In the genomic region with DNA sequence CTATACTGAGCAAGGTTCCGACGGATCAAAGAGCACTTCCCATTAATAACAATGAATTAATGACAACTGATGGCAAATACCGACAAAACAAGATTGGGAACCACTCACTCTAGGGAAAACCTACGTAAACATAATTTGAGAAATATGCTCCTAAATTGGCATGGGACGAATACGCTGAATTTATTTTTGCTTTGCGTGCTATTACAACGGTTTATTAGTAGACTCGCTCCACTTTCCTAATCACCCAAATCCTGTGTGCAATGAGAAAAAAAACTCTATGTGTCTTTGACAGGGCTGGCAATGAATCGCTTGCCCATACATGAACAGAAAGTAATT, we compare ENCODE assay signal across 8 cellular contexts. TPM values are rescaled to one million over a fixed set of nuclear protein-coding genes. Genes with fewer than 3 reads are reported as not detected.
DNase-seq lines count a peak whose midpoint lies in the region; ATAC-seq and FAIRE-seq lines count a peak whose summit lies in the region.

No MANE protein-coding gene starts in this region.

- no peak for FAIRE-seq in RCC 7860 (lab: Jason Lieb, UNC)

- peak overlapping the region; percentile 99 to 100 (median 99) for H3K4me3 Mint-ChIP-seq in CD4-positive, CD25-positive, alpha-beta regulatory T cell

- H3K9me3 Mint-ChIP-seq in CD4-positive, CD25-positive, alpha-beta regulatory T cell: peaks cover 0 to 3% (median 0%) of the 10 kb centered on the region in 7 donors

- H3K9me3 ChIP-seq in CD4-positive, CD25-positive, alpha-beta regulatory T cell (ENCODE audit: control insufficient read depth in 2 of 2, low read length in 2 of 2): peaks cover 0 to 2% of the 10 kb centered on the region in 2 experiments
- peaks cover 10% of the 10 kb centered on the region for H3K9me3 ChIP-seq in NT2/D1 (ENCODE audit: insufficient read depth, low read length)
- no peaks in the 10 kb centered on the region for H3K9me3 ChIP-seq in endocrine pancreas (ENCODE audit: control insufficient read depth, low read length)
- H3K9me3 ChIP-seq in neuron (ENCODE audit: low read length): no peaks in the 10 kb centered on the region

- peaks cover 20 to 52% (median 32%) of the 10 kb centered on the region in 4 donors for H3K4me1 Mint-ChIP-seq in CD4-positive, CD25-positive, alpha-beta regulatory T cell

- H3K27me3 Mint-ChIP-seq in CD4-positive, CD25-positive, alpha-beta regulatory T cell: peaks cover 8% of the 10 kb centered on the region

- H3K36me3 Mint-ChIP-seq in CD4-positive, CD25-positive, alpha-beta regulatory T cell: peaks cover 17% of the 10 kb centered on the region

- peak overlapping the region; percentile 68 for H3K27ac ChIP-seq in CD4-positive, CD25-positive, alpha-beta regulatory T cell (ENCODE audit: insufficient read depth, low read length, poor library complexity, severe bottlenecking)

- no peak for DNase-seq in CD4-positive, CD25-positive, alpha-beta regulatory T cell
- DNase-seq in NT2/D1 (ENCODE audit: low read depth, low spot score) (no peak), RCC 7860 (ENCODE audit: low spot score) (no peak)
- no peak for DNase-seq in NK-92 treated with Interleukin-12 subunit alpha and Interleukin-12 subunit beta, amount 100 ng/mL, for 24 hours (lab: John Stamatoyannopoulos, UW)

- H3K9ac ChIP-seq in NT2/D1 (ENCODE audit: insufficient read length, low read depth) (peak overlapping the region; percentile 83), endocrine pancreas (ENCODE audit: control insufficient read depth, insufficient read depth, low read length) (no peak overlapping the region)

- H2AFZ ChIP-seq in neuron (ENCODE audit: low read depth, low read length): peak overlapping the region; percentile 78

- H3K27me3 ChIP-seq in CD4-positive, CD25-positive, alpha-beta regulatory T cell (ENCODE audit: control insufficient read depth, insufficient read depth, low read length): no peaks in the 10 kb centered on the region
- no peaks in the 10 kb centered on the region for H3K27me3 ChIP-seq in NT2/D1 (ENCODE audit: insufficient read depth, insufficient read length)
- no peaks in the 10 kb centered on the region for H3K27me3 ChIP-seq in endocrine pancreas (ENCODE audit: control insufficient read depth, insufficient read depth, low read length)
- no peaks in the 10 kb centered on the region for H3K27me3 ChIP-seq in neuron (ENCODE audit: insufficient read depth, low read length)

- H3K4me3 ChIP-seq in CD4-positive, CD25-positive, alpha-beta regulatory T cell (ENCODE audit: low read depth, low read length): peak overlapping the region; percentile 87
- H3K4me3 ChIP-seq in NT2/D1 (ENCODE audit: insufficient read length, low read depth) (peak overlapping the region; percentile 62), endocrine pancreas (ENCODE audit: control insufficient read depth, insufficient read depth, low read length) (peak overlapping the region; percentile 81), neuron (ENCODE audit: low read length) (peak overlapping the region; percentile 75)

- H3K4me1 ChIP-seq in CD4-positive, CD25-positive, alpha-beta regulatory T cell (ENCODE audit: control insufficient read depth, insufficient read depth, low read length, poor library complexity, severe bottlenecking): peaks cover 19% of the 10 kb centered on the region
- no peaks in the 10 kb centered on the region for H3K4me1 ChIP-seq in NT2/D1 (ENCODE audit: insufficient read depth, insufficient read length)
- H3K4me1 ChIP-seq in endocrine pancreas (ENCODE audit: control insufficient read depth, insufficient read depth, low read length): peaks cover 12% of the 10 kb centered on the region
- peaks cover 12% of the 10 kb centered on the region for H3K4me1 ChIP-seq in neuron (ENCODE audit: insufficient read depth, low read length)

- H3K27ac Mint-ChIP-seq in CD4-positive, CD25-positive, alpha-beta regulatory T cell: peak overlapping the region; percentile 29 to 91 (median 89)

- H3K36me3 ChIP-seq in CD4-positive, CD25-positive, alpha-beta regulatory T cell (ENCODE audit: control insufficient read depth, insufficient read depth, low read length): no peaks in the 10 kb centered on the region
- H3K36me3 ChIP-seq in NT2/D1 (ENCODE audit: insufficient read depth, insufficient read length, low read length) (no peaks in the 10 kb centered on the region), endocrine pancreas (ENCODE audit: control insufficient read depth, insufficient read depth, low read length) (no peaks in the 10 kb centered on the region), neuron (ENCODE audit: insufficient read depth, low read length) (peaks cover 6% of the 10 kb centered on the region)

- ATAC-seq in CD4-positive, CD25-positive, alpha-beta regulatory T cell (ENCODE audit: low read depth in 2 of 2): no peak
- ATAC-seq in GM18858 (IDR thresholded peaks at IDR 0.05; ENCODE audit: unreplicated experiment) (no peak), GM19395 (IDR thresholded peaks at IDR 0.05; ENCODE audit: unreplicated experiment) (no peak)

RNA-seq across cellular contexts. Expression of gene SLC25A12, which starts 0.5 kb away (rescaled TPM):
- 19.9 TPM for total RNA-seq in CD4-positive, CD25-positive, alpha-beta regulatory T cell
- 10 to 100 TPM; 11.3 to 14.0 (median 12.4) TPM for polyA plus RNA-seq in CD4-positive, CD25-positive, alpha-beta regulatory T cell

RNA-seq across cellular contexts. Expression of gene HAT1, which starts 27.7 kb away (rescaled TPM):
- total RNA-seq in CD4-positive, CD25-positive, alpha-beta regulatory T cell: 28.7 TPM
- polyA plus RNA-seq in CD4-positive, CD25-positive, alpha-beta regulatory T cell: 10 to 100 TPM; 73.2 to 83.0 (median 80.4) TPM
